Comparison of ENCODE assay signal across 8 cellular contexts in genomic region chr7:115009139-115009538, GRCh38.
DNase-seq lines count a peak whose midpoint lies in the region; ATAC-seq and TF ChIP-seq lines count a peak whose summit lies in the region.

No MANE protein-coding gene starts in this region.

- DNase-seq in HFFc6 (no peak), NCI-H69 (lab: John Stamatoyannopoulos, UW) (peak; percentile 41), mesothelial cell of epicardium (ENCODE audit: low spot score in 2 of 2, unreplicated experiment in 2 of 2) (no peak), HuH-7.5 (ENCODE audit: low spot score) (no peak), NCI-H1105 (lab: John Stamatoyannopoulos, UW) (no peak), kidney glomerular epithelial cell (lab: John Stamatoyannopoulos, UW) (no peak)
- DNase-seq in stimulated activated CD8-positive, alpha-beta memory T cell treated with anti-CD3 and anti-CD28 coated beads, Interleukin-4, amount 100 ng/mL, for 48 hours = no peak

- H3K27ac Mint-ChIP-seq in HFFc6 (peak overlapping the region; percentile 72), mesothelial cell of epicardium (peak overlapping the region; percentile 23)

- H3K4me1 Mint-ChIP-seq in HFFc6 (ENCODE audit: low read depth) = peaks cover 47% of the 10 kb centered on the region
- H3K4me1 Mint-ChIP-seq in mesothelial cell of epicardium = peaks cover 29% of the 10 kb centered on the region

- H3K36me3 Mint-ChIP-seq in HFFc6 (ENCODE audit: low read depth) (peaks cover 21% of the 10 kb centered on the region), mesothelial cell of epicardium (peaks cover 20% of the 10 kb centered on the region)

- peak; percentile 66 for ATAC-seq in GM18858 (IDR thresholded peaks at IDR 0.05; ENCODE audit: unreplicated experiment)

- no peak for TF ChIP-seq CTCF in HFFc6 (IDR thresholded peaks at IDR 0.05)
- TF ChIP-seq CTCF in mesothelial cell of epicardium (IDR thresholded peaks at IDR 0.05; ENCODE audit: unreplicated experiment) = no peak

- H3K27me3 Mint-ChIP-seq in HFFc6 (ENCODE audit: insufficient read depth) (no peaks in the 10 kb centered on the region), mesothelial cell of epicardium (ENCODE audit: low read depth) (no peaks in the 10 kb centered on the region)

- H3K4me3 Mint-ChIP-seq in HFFc6 (peak overlapping the region; percentile 68), mesothelial cell of epicardium (no peak overlapping the region)

- H3K9me3 Mint-ChIP-seq in HFFc6 (no peaks in the 10 kb centered on the region), mesothelial cell of epicardium (peaks cover 8% of the 10 kb centered on the region)
